In genomic region chr3:23659274-23659673, GRCh38 we compare ENCODE assay signal across 12 cellular contexts.
DNase-seq lines count a peak whose midpoint lies in the region; ATAC-seq and TF ChIP-seq lines count a peak whose summit lies in the region.
"Had no signal": no experiment of that assay in that cellular context is flagged by ENCODE, and none has a peak within 500 bp of the region (broad histone marks: within the 10 kb centered on the region; RNA-seq: fewer than 3 reads in every experiment).

No MANE protein-coding gene starts in this region.

- peak overlapping the region in 1 of 2 donors; percentile 30 for H3K27ac Mint-ChIP-seq in activated naive CD4-positive, alpha-beta T cell treated with anti-CD3 and anti-CD28 coated beads, Interleukin-2, amount 50 U/mL, for 72 hours
- H3K27ac Mint-ChIP-seq: activated naive CD8-positive, alpha-beta T cell had no signal

- intact Hi-C loops in aorta (cut with DNase I) (no loop called here), transverse colon (cut with DNase I; ENCODE audit: low total_unique reads) (no loop called here)

- TF ChIP-seq CTCF in transverse colon (IDR thresholded peaks at IDR 0.05): no peak

- no peaks in the 10 kb centered on the region for H3K36me3 ChIP-seq in aorta (ENCODE audit: control insufficient read depth in 1 of 2, insufficient read depth in 2 of 2, low read length in 1 of 2)
- H3K36me3 ChIP-seq in transverse colon: no peaks in the 10 kb centered on the region
- H3K36me3 ChIP-seq: tibial nerve had no signal

- no peak for TF ChIP-seq POLR2A in transverse colon (IDR thresholded peaks at IDR 0.05)

- H3K4me1 ChIP-seq in aorta (ENCODE audit: control insufficient read depth in 1 of 2, insufficient read depth in 2 of 2, low read length in 2 of 2) (peaks cover 2 to 3% of the 10 kb centered on the region in 2 donors), transverse colon (peaks cover 0 to 14% (median 2%) of the 10 kb centered on the region in 4 donors)

- peaks cover 4 to 9% of the 10 kb centered on the region in 2 donors for H3K9me3 Mint-ChIP-seq in activated naive CD4-positive, alpha-beta T cell treated with anti-CD3 and anti-CD28 coated beads, Interleukin-2, amount 50 U/mL, for 72 hours

- no peak overlapping the region for H3K4me3 ChIP-seq in aorta (ENCODE audit: low read length in 2 of 2)
- H3K4me3 ChIP-seq in transverse colon: no peak overlapping the region
- H3K4me3 ChIP-seq: skin epidermis, tibial nerve had no signal

- WGBS in aorta, 2 donors: 76 to 82% methylated on average over 8 of the region's 8 CpGs
- 55 to 60% methylated on average over 7 to 8 of the region's 8 CpGs for whole genome bisulfite sequencing in transverse colon (ENCODE audit: low coverage in 1 of 2), 2 donors

- H3K27me3 ChIP-seq in aorta (ENCODE audit: control insufficient read depth in 1 of 2, insufficient read depth in 2 of 2, low read length in 1 of 2): no peaks in the 10 kb centered on the region
- H3K27me3 ChIP-seq in transverse colon: no peaks in the 10 kb centered on the region
- H3K27me3 ChIP-seq: tibial nerve had no signal

- peaks cover 0 to 6% of the 10 kb centered on the region in 2 donors for H3K36me3 Mint-ChIP-seq in activated naive CD4-positive, alpha-beta T cell treated with anti-CD3 and anti-CD28 coated beads, Interleukin-2, amount 50 U/mL, for 72 hours

- TF ChIP-seq EP300 in transverse colon (IDR thresholded peaks at IDR 0.05; ENCODE audit: low read depth): no peak

- DNase-seq in germinal center (ENCODE audit: low spot score) (peak; percentile 69), aorta (no peak), transverse colon (no peak)
- no peak for DNase-seq in activated CD8-positive, alpha-beta memory T cell treated with anti-CD3 and anti-CD28 coated beads for 24 hours
- no peak for DNase-seq in activated naive CD4-positive, alpha-beta T cell treated with anti-CD3 and anti-CD28 coated beads, Interleukin-2, amount 50 U/mL, for 72 hours (ENCODE audit: low spot score in 2 of 2)

- peak; percentile 79 for ATAC-seq in GM18858 (IDR thresholded peaks at IDR 0.05; ENCODE audit: unreplicated experiment)
- ATAC-seq in GM21825 (IDR thresholded peaks at IDR 0.05; ENCODE audit: unreplicated experiment): peak; percentile 71
- peak; percentile 49 for ATAC-seq in HG03565 (IDR thresholded peaks at IDR 0.05; ENCODE audit: unreplicated experiment)
- no peak for ATAC-seq in aorta (ENCODE audit: low FRiP score)
- no peak for ATAC-seq in activated naive CD4-positive, alpha-beta T cell treated with anti-CD3 and anti-CD28 coated beads, Interleukin-2, amount 50 U/mL, for 72 hours

- in situ Hi-C loops in transverse colon (cut with MboI; ENCODE audit: low pct_ligation_motif_present in 1 of 4, low pct_unique_long_range_greater_than_20kb in 1 of 4, low sequenced_read_pairs in 3 of 4): no loop called here

- H3K27ac ChIP-seq in aorta (ENCODE audit: low read depth in 1 of 2, low read length in 2 of 2) (no peak overlapping the region), transverse colon (no peak overlapping the region)
- H3K27ac ChIP-seq: epithelial cell of prostate, skin epidermis had no signal

- H3K9me3 ChIP-seq in aorta (ENCODE audit: control insufficient read depth, low read length) (peaks cover 2% of the 10 kb centered on the region), transverse colon (no peaks in the 10 kb centered on the region)

Comparison
In these comparisons a context has a peak if more than half of its experiments do, and no peak if none do; other contexts are left out.
1. ATAC-seq: peak in GM18858 (single experiment), GM21825 (single experiment) and HG03565 (single experiment); none in aorta (single experiment) and activated naive CD4-positive, alpha-beta T cell treated with anti-CD3 and anti-CD28 coated beads, Interleukin-2, amount 50 U/mL, for 72 hours (0 of 2).